ENCODE assay signal across 28 cellular contexts in the genomic region with DNA sequence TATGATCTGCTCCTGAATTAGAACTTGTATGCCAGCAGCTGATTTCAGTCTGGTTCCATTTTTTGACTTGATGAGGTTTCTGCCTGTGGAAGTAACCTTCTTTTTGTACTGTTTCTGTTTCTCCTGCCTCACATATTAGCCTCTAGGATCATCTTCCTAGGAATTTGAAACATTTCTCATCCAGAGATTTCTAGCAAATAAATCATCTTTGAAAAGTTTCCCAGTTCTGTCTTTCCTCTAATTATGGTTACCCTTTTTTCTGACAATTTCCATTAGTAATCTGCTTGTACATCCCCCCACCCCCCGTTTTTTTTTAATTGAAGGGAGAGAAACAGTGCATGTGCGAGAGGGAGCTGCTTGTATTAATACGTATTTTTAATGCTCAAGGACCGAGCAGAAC.
"Had no signal": no experiment of that assay in that cellular context is flagged by ENCODE, and none has a peak within 500 bp of the region (broad histone marks: within the 10 kb centered on the region; RNA-seq: fewer than 3 reads in every experiment).

No MANE protein-coding gene starts in this region.

- H3K4me3 ChIP-seq: coronary artery, esophagus muscularis mucosa, lung, prostate gland, right atrium auricular region, smooth muscle cell, testis, tibial nerve, upper lobe of left lung, uterus had no signal

- H3K27ac Mint-ChIP-seq: nephron progenitor cell had no signal

- H3K9me3 Mint-ChIP-seq: naive thymus-derived CD4-positive, alpha-beta T cell; nephron progenitor cell had no signal

- H3K27me3 ChIP-seq: esophagus muscularis mucosa, right atrium auricular region, testis, tibial nerve, upper lobe of left lung, uterus had no signal

- H3K9me3 ChIP-seq: esophagus muscularis mucosa, prostate gland, right atrium auricular region, testis, tibial nerve, upper lobe of left lung, uterus had no signal

- H3K4me1 ChIP-seq: prostate gland, testis, upper lobe of left lung, uterus had no signal

- DNase-seq: dermis blood vessel endothelial cell; effector memory CD4-positive, alpha-beta T cell; left ventricle myocardium superior; mesenchymal stem cell; midbrain; naive thymus-derived CD4-positive, alpha-beta T cell; nephron progenitor cell; nucleus accumbens; stimulated activated CD4-positive, alpha-beta T cell treated with anti-CD3 and anti-CD28 coated beads, Interleukin-12 subunit alpha, Interleukin-12 subunit beta, amount 100 ng/mL, for 4 hours; stimulated activated CD4-positive, alpha-beta T cell treated with anti-CD3 and anti-CD28 coated beads, Interleukin-1b, Interleukin-23, amount 100 ng/mL, for 48 hours; stimulated activated CD4-positive, alpha-beta T cell treated with anti-CD3 and anti-CD28 coated beads, Interleukin-4, amount 100 ng/mL, for 1 hour; stimulated activated CD8-positive, alpha-beta memory T cell treated with anti-CD3 and anti-CD28 coated beads, Interleukin-4, amount 100 ng/mL, for 48 hours; stimulated activated naive CD8-positive, alpha-beta T cell treated with anti-CD3 and anti-CD28 coated beads, Interleukin-15, Interleukin-2, amounts not matched to agents 100 U/mL and 50 U/mL, for 24 hours; substantia nigra; testis; upper lobe of left lung; uterus had no signal

- H3K27ac ChIP-seq: coronary artery, esophagus muscularis mucosa, prostate gland, right atrium auricular region, testis, tibial nerve, upper lobe of left lung, uterus had no signal

- FAIRE-seq: endothelial cell of umbilical vein, frontal cortex, keratinocyte had no signal

- H3K27me3 Mint-ChIP-seq: naive thymus-derived CD4-positive, alpha-beta T cell had no signal

- ATAC-seq: left ventricle myocardium superior; naive thymus-derived CD4-positive, alpha-beta T cell; sciatic nerve; stimulated activated naive CD8-positive, alpha-beta T cell treated with anti-CD3 and anti-CD28 coated beads, Interleukin-15, Interleukin-2, amounts not matched to agents 100 U/mL and 50 U/mL, for 24 hours had no signal

- H3K4me3 Mint-ChIP-seq: naive thymus-derived CD4-positive, alpha-beta T cell; nephron progenitor cell had no signal

- H3K36me3 ChIP-seq: prostate gland, right atrium auricular region, uterus had no signal
